Comparison of ENCODE assay signal across 8 cellular contexts in genomic region chr4:7042697-7043464, GRCh38. TPM values are rescaled to one million over a fixed set of nuclear protein-coding genes. Genes with fewer than 3 reads are reported as not detected.
A peak's percentile ranks its signal among the peaks of the same experiment; 100 is the strongest.
DNase-seq lines count a peak whose midpoint lies in the region; ATAC-seq and TF ChIP-seq lines count a peak whose summit lies in the region.

A gene with protein sequence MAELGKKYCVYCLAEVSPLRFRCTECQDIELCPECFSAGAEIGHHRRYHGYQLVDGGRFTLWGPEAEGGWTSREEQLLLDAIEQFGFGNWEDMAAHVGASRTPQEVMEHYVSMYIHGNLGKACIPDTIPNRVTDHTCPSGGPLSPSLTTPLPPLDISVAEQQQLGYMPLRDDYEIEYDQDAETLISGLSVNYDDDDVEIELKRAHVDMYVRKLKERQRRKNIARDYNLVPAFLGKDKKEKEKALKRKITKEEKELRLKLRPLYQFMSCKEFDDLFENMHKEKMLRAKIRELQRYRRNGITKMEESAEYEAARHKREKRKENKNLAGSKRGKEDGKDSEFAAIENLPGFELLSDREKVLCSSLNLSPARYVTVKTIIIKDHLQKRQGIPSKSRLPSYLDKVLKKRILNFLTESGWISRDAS (plus strand): TSS chr4:7043372. CDS start chr4:7043580, 208 bp downstream.

- H3K4me3 Mint-ChIP-seq in T-helper 1 cell treated with Interleukin-12 subunit alpha and Interleukin-12 subunit beta and Interleukin-4 antibody, amounts not matched to agents 30 μg/mL and 1 μg/mL, for 36 hours: peak within 1 kb of the TSS; percentile 90

- H3K36me3 Mint-ChIP-seq in T-helper 1 cell treated with Interleukin-12 subunit alpha and Interleukin-12 subunit beta and Interleukin-4 antibody, amounts not matched to agents 30 μg/mL and 1 μg/mL, for 36 hours (ENCODE audit: low read depth): peaks cover 12% of the 10 kb centered on the region

- peak; percentile 24 to 90 (median 63) for TF ChIP-seq CTCF in prostate gland (IDR thresholded peaks at IDR 0.05)

- ATAC-seq in HG02885 (IDR thresholded peaks at IDR 0.05; ENCODE audit: poor library complexity, unreplicated experiment) (peak; percentile 80), left ventricle myocardium superior (peak; percentile 94)

- H3K4me1 Mint-ChIP-seq in T-helper 1 cell treated with Interleukin-12 subunit alpha and Interleukin-12 subunit beta and Interleukin-4 antibody, amounts not matched to agents 30 μg/mL and 1 μg/mL, for 36 hours (ENCODE audit: low read depth): peaks cover 40% of the 10 kb centered on the region

- H3K9me3 ChIP-seq in prostate gland: no peaks in the 10 kb centered on the region

- H3K27ac Mint-ChIP-seq in T-helper 1 cell treated with Interleukin-12 subunit alpha and Interleukin-12 subunit beta and Interleukin-4 antibody, amounts not matched to agents 30 μg/mL and 1 μg/mL, for 36 hours: peak within 1 kb of the TSS; percentile 86

- peak within 1 kb of the TSS; percentile 82 to 95 for H3K4me3 ChIP-seq in prostate gland
- H3K4me3 ChIP-seq in urinary bladder (ENCODE audit: low read depth, low read length): peak within 1 kb of the TSS; percentile 91

- intact Hi-C loops in left ventricle myocardium superior (cut with micrococcal nuclease) (loop anchor here (10.0 kb wide), 1 partner anchor 58 kb away; no protein-coding TSS in a partner anchor), prostate gland (cut with DNase I) (loop anchor here (5.0 to 10.0 kb wide), 2 partner anchors 56 to 258 kb away; partner anchors contain the start of gene KIAA0232)

- DNase-seq in NCI-H1694 (lab: John Stamatoyannopoulos, UW): peak; percentile 84
- DNase-seq in amygdala (lab: John Stamatoyannopoulos, UW): peak; percentile 35 to 99 (median 94)
- peak; percentile 99 for DNase-seq in left ventricle myocardium superior
- DNase-seq in prostate gland (ENCODE audit: low spot score): peak; percentile 97

- H3K27me3 ChIP-seq in prostate gland (replicated peaks; ENCODE audit: insufficient read depth): no peaks in the 10 kb centered on the region

- under 1% methylated on average over 76 of the region's 106 CpGs for WGBS in prostate gland
- WGBS in urinary bladder: under 1% methylated on average over 81 of the region's 106 CpGs

- H3K9me3 Mint-ChIP-seq in T-helper 1 cell treated with Interleukin-12 subunit alpha and Interleukin-12 subunit beta and Interleukin-4 antibody, amounts not matched to agents 30 μg/mL and 1 μg/mL, for 36 hours: no peaks in the 10 kb centered on the region

- no peaks in the 10 kb centered on the region for H3K27me3 Mint-ChIP-seq in T-helper 1 cell treated with Interleukin-12 subunit alpha and Interleukin-12 subunit beta and Interleukin-4 antibody, amounts not matched to agents 30 μg/mL and 1 μg/mL, for 36 hours (ENCODE audit: low read depth)

- H3K36me3 ChIP-seq in prostate gland (no peaks in the 10 kb centered on the region), urinary bladder (ENCODE audit: insufficient read depth) (no peaks in the 10 kb centered on the region)

- H3K27ac ChIP-seq in prostate gland (peak within 1 kb of the TSS; percentile 86 to 91), urinary bladder (ENCODE audit: low read depth) (peak within 1 kb of the TSS; percentile 66)

- TF ChIP-seq POLR2A in GM15510 (IDR thresholded peaks at IDR 0.05; ENCODE audit: borderline replicate concordance, extremely low read depth, insufficient read length): peak; percentile 51
- TF ChIP-seq POLR2A in prostate gland (IDR thresholded peaks at IDR 0.05): peak; percentile 49

- peaks cover 28% of the 10 kb centered on the region for H3K4me1 ChIP-seq in prostate gland (replicated peaks)
- no peaks in the 10 kb centered on the region for H3K4me1 ChIP-seq in urinary bladder (ENCODE audit: insufficient read depth)

RNA-seq across cellular contexts. Expression of the gene that starts here (rescaled TPM):
- total RNA-seq in left ventricle myocardium superior: 34.6 TPM
- 10 to 100 TPM; 34.5 to 41.2 TPM for total RNA-seq in prostate gland
- total RNA-seq in urinary bladder: 12.7 TPM
- 23.5 TPM for polyA plus RNA-seq in urinary bladder

Comparison
In these comparisons a context has a peak if more than half of its experiments do, and no peak if none do; other contexts are left out.
1. Peak in every context shown above with its lines: DNase-seq, ATAC-seq, H3K4me3 ChIP-seq and H3K27ac ChIP-seq.